In the genomic region with DNA sequence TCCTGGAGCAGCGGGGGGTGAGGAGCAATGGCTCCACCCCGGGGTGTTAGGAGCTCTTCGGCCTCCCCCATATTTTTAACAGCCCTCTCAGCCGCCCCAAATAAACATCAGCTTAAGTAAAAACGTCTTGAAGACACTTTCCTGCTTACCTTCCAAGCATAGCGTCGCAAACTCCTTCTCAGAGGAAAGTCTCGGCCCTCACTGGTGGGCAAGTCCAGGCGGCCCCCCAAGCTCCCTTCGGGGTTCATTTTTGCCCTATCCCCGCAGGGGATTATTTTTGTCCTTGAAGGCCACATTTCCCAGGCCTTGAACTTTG, we compare ENCODE assay signal across 8 cellular contexts. TPM values are rescaled to one million over a fixed set of nuclear protein-coding genes. Genes with fewer than 3 reads are reported as not detected.
A peak's percentile ranks its signal among the peaks of the same experiment; 100 is the strongest.
DNase-seq lines count a peak whose midpoint lies in the region; ATAC-seq and TF ChIP-seq lines count a peak whose summit lies in the region.

No MANE protein-coding gene starts in this region.

- no peaks in the 10 kb centered on the region for H3K27me3 ChIP-seq in HL-60 (ENCODE audit: insufficient read depth, poor library complexity, severe bottlenecking)
- no peaks in the 10 kb centered on the region for H3K27me3 ChIP-seq in brain microvascular endothelial cell (replicated peaks)
- H3K27me3 ChIP-seq in mononuclear cell (ENCODE audit: insufficient read depth, low read length) = no peaks in the 10 kb centered on the region

- H3K36me3 ChIP-seq in brain microvascular endothelial cell (replicated peaks) = no peaks in the 10 kb centered on the region

- H3K27ac ChIP-seq in HL-60 (replicated peaks) (peak overlapping the region; percentile 56), brain microvascular endothelial cell (no peak overlapping the region)

- no peaks in the 10 kb centered on the region for H3K9me3 ChIP-seq in mononuclear cell (ENCODE audit: low read depth, low read length)

- in situ Hi-C loops in ACHN (cut with HindIII; ENCODE audit: low pct_ligation_motif_present, low pct_unique_long_range_greater_than_20kb, low sequenced_read_pairs) = no loop called here
- in situ Hi-C loops in brain microvascular endothelial cell (cut with HindIII; ENCODE audit: low pct_ligation_motif_present, low sequenced_read_pairs) = no loop called here

- ATAC-seq in GM21367 (IDR thresholded peaks at IDR 0.05; ENCODE audit: unreplicated experiment) (no peak), GM21381 (IDR thresholded peaks at IDR 0.05; ENCODE audit: unreplicated experiment) (no peak)

- H3K4me1 ChIP-seq in mononuclear cell (ENCODE audit: insufficient read depth, low read length) = peaks cover 68% of the 10 kb centered on the region

- H3K4me3 ChIP-seq in HL-60 (replicated peaks; ENCODE audit: insufficient read depth, low read length) (peak overlapping the region; percentile 78), brain microvascular endothelial cell (ENCODE audit: low read depth, low read length) (peak overlapping the region; percentile 60), mononuclear cell (ENCODE audit: low read length) (peak overlapping the region; percentile 71)

- DNase-seq in ACHN (peak; percentile 10), HL-60 (ENCODE audit: low read depth in 1 of 2, low spot score in 1 of 2) (no peak), brain microvascular endothelial cell (no peak), AG08395 (ENCODE audit: low spot score) (no peak), HK-2 (ENCODE audit: unreplicated experiment) (no peak)

- TF ChIP-seq CTCF in HL-60 (IDR thresholded peaks at IDR 0.05; ENCODE audit: insufficient read depth, low read length) (no peak), brain microvascular endothelial cell (IDR thresholded peaks at IDR 0.05; ENCODE audit: low read depth, low read length, missing control alignments) (no peak)

RNA-seq across cellular contexts. Expression of a gene that starts 0.9 kb away (rescaled TPM):
- 242 TPM for total RNA-seq in mononuclear cell

RNA-seq across cellular contexts. Expression of a gene that starts 41.0 kb away (rescaled TPM):
- total RNA-seq in mononuclear cell = 37.6 TPM
